Comparison of ENCODE assay signal across 23 cellular contexts in genomic region chr17:57549468-57549867, GRCh38.
DNase-seq lines count a peak whose midpoint lies in the region; ATAC-seq and TF ChIP-seq lines count a peak whose summit lies in the region.
"Had no signal": no experiment of that assay in that cellular context is flagged by ENCODE, and none has a peak within 500 bp of the region (broad histone marks: within the 10 kb centered on the region; RNA-seq: fewer than 3 reads in every experiment).

No MANE protein-coding gene starts in this region.

- H3K4me3 ChIP-seq in GM23338 (no peak overlapping the region), endodermal cell (ENCODE audit: low read length) (no peak overlapping the region)
- H3K4me3 ChIP-seq: ascending aorta, lower lobe of right lung, SJSA1, smooth muscle cell had no signal

- H3K9me3 ChIP-seq in T-helper 17 cell (ENCODE audit: control insufficient read depth, low read length, poor library complexity, severe bottlenecking), result no peaks in the 10 kb centered on the region
- no peaks in the 10 kb centered on the region for H3K9me3 ChIP-seq in endodermal cell (ENCODE audit: control insufficient read depth, low read length)
- H3K9me3 ChIP-seq: ascending aorta, lower lobe of right lung, SJSA1 had no signal

- no peak overlapping the region for H2AFZ ChIP-seq in GM23338

- H3K4me2 ChIP-seq in GM23338, result no peak overlapping the region; the same call in 1 of the 2 replicates
- H3K4me2 ChIP-seq: smooth muscle cell had no signal

- DNase-seq in GM23338 (ENCODE audit: low spot score) (no peak), T-helper 17 cell (no peak), memory B cell (ENCODE audit: low spot score in 2 of 2) (no peak), endodermal cell (no peak)
- DNase-seq: activated CD4-positive, alpha-beta T cell treated with anti-CD3 and anti-CD28 coated beads for 48 hours; CD8-positive, alpha-beta T cell; central memory CD4-positive, alpha-beta T cell; kidney; lower lobe of right lung; MM.1S; NCI-H1417 treated with DMSO at 0.1 percent for 48 hours; NCI-H2107; NCI-H510A treated with DMSO at 0.1 percent for 48 hours; retina; stimulated activated CD4-positive, alpha-beta T cell treated with anti-CD3 and anti-CD28 coated beads, Interleukin-2, amount 100 ng/mL, for 24 hours had no signal

- ATAC-seq in GM23338 (no peak), T-helper 17 cell (no peak), memory B cell (ENCODE audit: low read depth) (no peak), GM19035 (IDR thresholded peaks at IDR 0.05; ENCODE audit: unreplicated experiment) (no peak), GM18868 (IDR thresholded peaks at IDR 0.05; ENCODE audit: unreplicated experiment) (no peak)
- ATAC-seq: CD8-positive, alpha-beta T cell; lower lobe of right lung had no signal

- H3K36me3 Mint-ChIP-seq in GM23338 (ENCODE audit: low read depth) (no peaks in the 10 kb centered on the region), T-helper 17 cell (ENCODE audit: low read depth) (no peaks in the 10 kb centered on the region), memory B cell (peaks cover 1% of the 10 kb centered on the region), endodermal cell (ENCODE audit: low read depth) (no peaks in the 10 kb centered on the region)
- H3K36me3 Mint-ChIP-seq: activated naive CD8-positive, alpha-beta T cell; CD8-positive, alpha-beta T cell had no signal

- H3K27me3 ChIP-seq in GM23338 (ENCODE audit: insufficient read depth), result no peaks in the 10 kb centered on the region
- no peaks in the 10 kb centered on the region for H3K27me3 ChIP-seq in endodermal cell (ENCODE audit: control insufficient read depth, insufficient read depth, low read length, poor library complexity, severe bottlenecking)
- H3K27me3 ChIP-seq: ascending aorta, SJSA1 had no signal

- H3K27me3 Mint-ChIP-seq in GM23338 (ENCODE audit: insufficient read depth, low read depth, poor library complexity) (peaks cover 11% of the 10 kb centered on the region), T-helper 17 cell (no peaks in the 10 kb centered on the region), memory B cell (no peaks in the 10 kb centered on the region), endodermal cell (ENCODE audit: insufficient read depth) (no peaks in the 10 kb centered on the region)
- H3K27me3 Mint-ChIP-seq: activated naive CD8-positive, alpha-beta T cell had no signal

- no peaks in the 10 kb centered on the region for H3K9me2 ChIP-seq in GM23338 (ENCODE audit: insufficient read depth)

- no peak overlapping the region for H3K9ac ChIP-seq in endodermal cell (ENCODE audit: extremely low read depth, low read length, poor library complexity, severe bottlenecking)

- H3K4me1 Mint-ChIP-seq in GM23338, result peaks cover 95% of the 10 kb centered on the region
- H3K4me1 Mint-ChIP-seq in T-helper 17 cell, result peaks cover 37% of the 10 kb centered on the region
- peaks cover 46% of the 10 kb centered on the region for H3K4me1 Mint-ChIP-seq in memory B cell
- H3K4me1 Mint-ChIP-seq in endodermal cell, result peaks cover 96% of the 10 kb centered on the region

- H3K27ac ChIP-seq in GM23338 (ENCODE audit: low read depth), result 0 out of 2 replicates have a peak overlapping the region, but pooled peaks have one; percentile 9
- peak overlapping the region; percentile 21 for H3K27ac ChIP-seq in temporal lobe (ENCODE audit: low read depth, low read length)
- no peak overlapping the region for H3K27ac ChIP-seq in endodermal cell (ENCODE audit: low read depth, low read length)
- H3K27ac ChIP-seq: ascending aorta, lower lobe of right lung, SJSA1 had no signal

- no peaks in the 10 kb centered on the region for H3F3A ChIP-seq in GM23338 (replicated peaks; ENCODE audit: low read depth)

- H3K36me3 ChIP-seq in GM23338 (ENCODE audit: insufficient read depth), result no peaks in the 10 kb centered on the region
- H3K36me3 ChIP-seq in endodermal cell (ENCODE audit: control insufficient read depth, insufficient read depth, low read length), result no peaks in the 10 kb centered on the region
- H3K36me3 ChIP-seq: ascending aorta, lower lobe of right lung, SJSA1 had no signal

- no peaks in the 10 kb centered on the region for H3K9me3 Mint-ChIP-seq in GM23338
- no peaks in the 10 kb centered on the region for H3K9me3 Mint-ChIP-seq in memory B cell
- no peaks in the 10 kb centered on the region for H3K9me3 Mint-ChIP-seq in endodermal cell
- H3K9me3 Mint-ChIP-seq: activated T-helper 2 cell treated with anti-CD3 and anti-CD28 coated beads, Interferon-gamma antibody, Interleukin-2, Interleukin-4, amounts not matched to agents 10 μg/mL and 5 μg/mL and 100 μg/mL, durations not matched to agents 14 hours and 24 hours and 36 hours; CD8-positive, alpha-beta T cell had no signal

- peaks cover 11% of the 10 kb centered on the region for H4K20me1 ChIP-seq in GM23338 (replicated peaks; ENCODE audit: insufficient read depth)

- H3K4me3 Mint-ChIP-seq in GM23338 (no peak overlapping the region), T-helper 17 cell (no peak overlapping the region), memory B cell (no peak overlapping the region), endodermal cell (no peak overlapping the region)
- H3K4me3 Mint-ChIP-seq: activated naive CD8-positive, alpha-beta T cell; CD8-positive, alpha-beta T cell had no signal

- 0 out of 2 replicates have a peak, but pooled peaks cover 6% of the 10 kb centered on the region for H3K79me2 ChIP-seq in GM23338 (replicated peaks; ENCODE audit: insufficient read depth)

- H3K4me1 ChIP-seq in GM23338 (ENCODE audit: insufficient read depth) (peaks cover 83% of the 10 kb centered on the region), endodermal cell (ENCODE audit: control insufficient read depth, insufficient read depth, low read length) (peaks cover 45% of the 10 kb centered on the region)

- WGBS in endodermal cell (ENCODE audit: insufficient coverage in 1 of 2, insufficient read length in 1 of 2), 2 experiments, result 89 to 100% methylated on average over 1 to 2 of the region's 3 CpGs

- H3K27ac Mint-ChIP-seq in GM23338, result peak overlapping the region; percentile 34; the same call in 1 of the 2 replicates
- peak overlapping the region; percentile 51 for H3K27ac Mint-ChIP-seq in T-helper 17 cell
- H3K27ac Mint-ChIP-seq in memory B cell, result peak overlapping the region; percentile 97
- no peak overlapping the region for H3K27ac Mint-ChIP-seq in endodermal cell
- H3K27ac Mint-ChIP-seq: activated T-helper 2 cell treated with anti-CD3 and anti-CD28 coated beads, Interferon-gamma antibody, Interleukin-2, Interleukin-4, amounts not matched to agents 10 μg/mL and 5 μg/mL and 100 μg/mL, durations not matched to agents 14 hours and 24 hours and 36 hours; CD8-positive, alpha-beta T cell had no signal

- no peak for TF ChIP-seq CTCF in GM23338 (conservative IDR thresholded peaks at IDR 0.05; ENCODE audit: low read depth in 2 of 2)
- TF ChIP-seq CTCF in endodermal cell (conservative IDR thresholded peaks at IDR 0.05), result no peak

TF ChIP-seq in GM23338, 12 proteins besides CTCF, POLR2A, EP300 and RAD21:
- no peak for TF ChIP-seq ETS1 (IDR thresholded peaks at IDR 0.05)
- TF ChIP-seq ZNF114 (CRISPR knock-in tag; IDR thresholded peaks at IDR 0.05), result no peak
- TF ChIP-seq JUNB (IDR thresholded peaks at IDR 0.05; ENCODE audit: unreplicated experiment), result no peak
- no peak for TF ChIP-seq EZH2phosphoT487 (IDR thresholded peaks at IDR 0.05; ENCODE audit: unreplicated experiment)
- TF ChIP-seq ZNF331 (CRISPR knock-in tag; IDR thresholded peaks at IDR 0.05; ENCODE audit: low read depth), result no peak
- TF ChIP-seq NANOG (IDR thresholded peaks at IDR 0.05; ENCODE audit: borderline replicate concordance), result no peak
- no peak for TF ChIP-seq EZH2 (IDR thresholded peaks at IDR 0.05; ENCODE audit: low read depth, unreplicated experiment)
